17 cellular contexts compared by ENCODE assay signal in the genomic region with DNA sequence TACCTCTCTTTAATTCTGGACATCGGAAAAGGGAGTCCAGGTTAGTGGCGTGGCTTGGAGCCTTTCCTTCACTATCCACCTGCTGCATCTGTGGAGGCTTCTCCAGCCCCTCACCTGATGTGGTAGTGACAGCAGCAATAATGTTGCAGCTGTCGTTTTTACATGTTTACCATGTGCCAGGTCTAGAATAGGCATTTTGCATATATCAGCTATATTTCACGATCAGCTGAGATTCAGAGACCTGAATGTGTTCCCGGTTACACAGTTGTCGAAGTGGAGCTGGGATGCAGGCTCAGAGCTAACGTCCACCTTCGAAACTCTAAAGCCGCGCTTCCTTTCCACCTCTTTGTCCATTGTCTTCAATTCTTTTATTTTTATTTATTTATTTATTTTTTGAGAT.
DNase-seq lines count a peak whose midpoint lies in the region; ATAC-seq and TF ChIP-seq lines count a peak whose summit lies in the region.
"Had no signal": no experiment of that assay in that cellular context is flagged by ENCODE, and none has a peak within 500 bp of the region (broad histone marks: within the 10 kb centered on the region; RNA-seq: fewer than 3 reads in every experiment).

No MANE protein-coding gene starts in this region.

- no peaks in the 10 kb centered on the region for H3K36me3 ChIP-seq in CD4-positive, alpha-beta memory T cell (ENCODE audit: insufficient read depth, low read length)
- H3K36me3 ChIP-seq in neutrophil: no peaks in the 10 kb centered on the region
- H3K36me3 ChIP-seq: BLaER1 treated with 17β-estradiol and CSF1 and Interleukin-3, amounts not matched to agents 10 nM and 100 nM had no signal

- CTCF ChIA-PET in CD4-positive, alpha-beta memory T cell (lab: Charles Lee; ENCODE audit: partially characterized antibody): interaction anchor here (1.0 to 1.1 kb wide), 2 partner anchors 8 to 26 kb away, joined by 3 to 4 read pairs; no protein-coding TSS in a partner anchor

- no peak for DNase-seq in CD4-positive, alpha-beta memory T cell
- peak; percentile 28 for DNase-seq in NCI-H526 treated with DMSO at 0.1 percent for 48 hours (lab: John Stamatoyannopoulos, UW)
- DNase-seq in osteocyte (ENCODE audit: extremely low spot score, unreplicated experiment): no peak
- no peak for DNase-seq in stimulated activated naive B cell treated with anti-CD40 and anti-IgM and Interleukin-4, amounts not matched to agents 10 μg/mL and 1 μg/mL and 100 μg/mL, for 72 hours
- DNase-seq: CD8-positive, alpha-beta memory T cell; COR-L47; DMS 273 treated with DMSO at 0.1 percent for 48 hours; DMS53; DND-41; EL; H9; KBM-7 had no signal

- H3K4me3 Mint-ChIP-seq in CD4-positive, alpha-beta memory T cell: no peak overlapping the region
- H3K4me3 Mint-ChIP-seq in osteocyte (ENCODE audit: unreplicated experiment): no peak overlapping the region
- H3K4me3 Mint-ChIP-seq in stimulated activated naive B cell treated with anti-CD40 and anti-IgM and Interleukin-4, amounts not matched to agents 10 μg/mL and 1 μg/mL and 100 μg/mL, for 72 hours: no peak overlapping the region
- H3K4me3 Mint-ChIP-seq: H9, IgD-negative memory B cell had no signal

- H3K27me3 Mint-ChIP-seq in CD4-positive, alpha-beta memory T cell: no peaks in the 10 kb centered on the region
- no peaks in the 10 kb centered on the region for H3K27me3 Mint-ChIP-seq in osteocyte (ENCODE audit: unreplicated experiment)
- no peaks in the 10 kb centered on the region for H3K27me3 Mint-ChIP-seq in stimulated activated naive B cell treated with anti-CD40 and anti-IgM and Interleukin-4, amounts not matched to agents 10 μg/mL and 1 μg/mL and 100 μg/mL, for 72 hours
- H3K27me3 Mint-ChIP-seq: CD8-positive, alpha-beta memory T cell; IgD-negative memory B cell had no signal

- peaks cover 10 to 17% of the 10 kb centered on the region in 2 donors for H3K36me3 Mint-ChIP-seq in CD4-positive, alpha-beta memory T cell
- no peaks in the 10 kb centered on the region for H3K36me3 Mint-ChIP-seq in osteocyte (ENCODE audit: unreplicated experiment)
- H3K36me3 Mint-ChIP-seq in stimulated activated naive B cell treated with anti-CD40 and anti-IgM and Interleukin-4, amounts not matched to agents 10 μg/mL and 1 μg/mL and 100 μg/mL, for 72 hours: peaks cover 13 to 17% of the 10 kb centered on the region in 2 donors

- no peaks in the 10 kb centered on the region for H3K9me3 Mint-ChIP-seq in CD4-positive, alpha-beta memory T cell
- H3K9me3 Mint-ChIP-seq in osteocyte (ENCODE audit: unreplicated experiment): no peaks in the 10 kb centered on the region
- no peaks in the 10 kb centered on the region for H3K9me3 Mint-ChIP-seq in stimulated activated naive B cell treated with anti-CD40 and anti-IgM and Interleukin-4, amounts not matched to agents 10 μg/mL and 1 μg/mL and 100 μg/mL, for 72 hours
- H3K9me3 Mint-ChIP-seq: CD8-positive, alpha-beta memory T cell; H9; IgD-negative memory B cell had no signal

- peak overlapping the region in 4 of 7 donors; percentile 46 to 86 (median 64) for H3K27ac Mint-ChIP-seq in CD4-positive, alpha-beta memory T cell
- no peak overlapping the region for H3K27ac Mint-ChIP-seq in osteocyte (ENCODE audit: unreplicated experiment)
- H3K27ac Mint-ChIP-seq in stimulated activated naive B cell treated with anti-CD40 and anti-IgM and Interleukin-4, amounts not matched to agents 10 μg/mL and 1 μg/mL and 100 μg/mL, for 72 hours: no peak overlapping the region
- H3K27ac Mint-ChIP-seq: IgD-negative memory B cell had no signal

- POLR2A ChIA-PET in CD4-positive, alpha-beta memory T cell (lab: Charles Lee; ENCODE audit: partially characterized antibody): interaction anchor here (0.9 to 2.9 kb wide), 5 partner anchors 9 to 38 kb away, joined by 3 to 17 read pairs (median 3); no protein-coding TSS in a partner anchor

- intact Hi-C loops in CD4-positive, alpha-beta memory T cell (cut with micrococcal nuclease): no loop called here

- no peak for ATAC-seq in stimulated activated naive B cell treated with anti-CD40 and anti-IgM and Interleukin-4, amounts not matched to agents 10 μg/mL and 1 μg/mL and 100 μg/mL, for 72 hours (replicated peaks)
- ATAC-seq in GM19397 (IDR thresholded peaks at IDR 0.05; ENCODE audit: unreplicated experiment): no peak
- ATAC-seq: GM12878 had no signal

- H3K4me1 Mint-ChIP-seq in CD4-positive, alpha-beta memory T cell: peaks cover 33 to 61% (median 46%) of the 10 kb centered on the region in 4 donors
- H3K4me1 Mint-ChIP-seq in osteocyte (ENCODE audit: unreplicated experiment): peaks cover 12% of the 10 kb centered on the region
- peaks cover 0 to under 1% of the 10 kb centered on the region in 2 donors for H3K4me1 Mint-ChIP-seq in stimulated activated naive B cell treated with anti-CD40 and anti-IgM and Interleukin-4, amounts not matched to agents 10 μg/mL and 1 μg/mL and 100 μg/mL, for 72 hours

- H3K27me3 ChIP-seq in CD4-positive, alpha-beta memory T cell (ENCODE audit: insufficient read depth, low read length): no peaks in the 10 kb centered on the region
- no peaks in the 10 kb centered on the region for H3K27me3 ChIP-seq in neutrophil
- H3K27me3 ChIP-seq: BLaER1 treated with 17β-estradiol and CSF1 and Interleukin-3, amounts not matched to agents 10 nM and 100 nM had no signal

- H3K4me1 ChIP-seq in CD4-positive, alpha-beta memory T cell (ENCODE audit: insufficient read depth, low read length): peaks cover 47% of the 10 kb centered on the region
- H3K4me1 ChIP-seq in neutrophil (ENCODE audit: control insufficient read depth in 1 of 2, insufficient read depth in 1 of 2, low read depth in 1 of 2, low read length in 1 of 2): peaks cover 33 to 36% of the 10 kb centered on the region in 2 experiments

- no peaks in the 10 kb centered on the region for H3K9me3 ChIP-seq in CD4-positive, alpha-beta memory T cell (ENCODE audit: control insufficient read depth in 1 of 2, low read length in 2 of 2)
- H3K9me3 ChIP-seq in neutrophil: no peaks in the 10 kb centered on the region
- H3K9me3 ChIP-seq: BLaER1 treated with 17β-estradiol and CSF1 and Interleukin-3, amounts not matched to agents 10 nM and 100 nM had no signal

- TF ChIP-seq CTCF in neutrophil (IDR thresholded peaks at IDR 0.05): no peak
- no peak for TF ChIP-seq CTCF in osteocyte (IDR thresholded peaks at IDR 0.05)

- H3K27ac ChIP-seq in CD4-positive, alpha-beta memory T cell (ENCODE audit: low read depth, low read length): no peak overlapping the region
- peak overlapping the region; percentile 28 for H3K27ac ChIP-seq in neutrophil
- H3K27ac ChIP-seq: BLaER1 treated with 17β-estradiol and CSF1 and Interleukin-3, amounts not matched to agents 10 nM and 100 nM had no signal

- H3K4me3 ChIP-seq in CD4-positive, alpha-beta memory T cell (ENCODE audit: low read length in 2 of 2): no peak overlapping the region
- no peak overlapping the region for H3K4me3 ChIP-seq in neutrophil (ENCODE audit: low read depth in 1 of 2, low read length in 1 of 2)
- H3K4me3 ChIP-seq: BLaER1 treated with 17β-estradiol and CSF1 and Interleukin-3, amounts not matched to agents 10 nM and 100 nM; GM12878 had no signal

Comparison
In these comparisons a context has a peak if more than half of its experiments do, and no peak if none do; other contexts are left out.
1. H3K27ac Mint-ChIP-seq: peak in CD4-positive, alpha-beta memory T cell (4 of 7); none in osteocyte (single experiment) and stimulated activated naive B cell treated with anti-CD40 and anti-IgM and Interleukin-4, amounts not matched to agents 10 μg/mL and 1 μg/mL and 100 μg/mL, for 72 hours (single experiment).